38 cellular contexts compared by ENCODE assay signal in genomic region chrX:41459714-41460113, GRCh38. TPM values are rescaled to one million over a fixed set of nuclear protein-coding genes. Genes with fewer than 3 reads are reported as not detected.
"Had no signal": no experiment of that assay in that cellular context is flagged by ENCODE, and none has a peak within 500 bp of the region (broad histone marks: within the 10 kb centered on the region; RNA-seq: fewer than 3 reads in every experiment).

No MANE protein-coding gene starts in this region.

- DNase-seq: activated CD4-positive, alpha-beta memory T cell treated with anti-CD3 and anti-CD28 coated beads for 36 hours; activated CD4-positive, alpha-beta T cell treated with anti-CD3 and anti-CD28 coated beads for 36 hours; activated CD4-positive, alpha-beta T cell treated with anti-CD3 and anti-CD28 coated beads, Interleukin-2, amount 10 ng/mL, durations not matched to agents 24 days and 14 days; activated CD4-positive, CD25-positive, alpha-beta regulatory T cell; activated CD4-positive, CD25-positive, alpha-beta regulatory T cell treated with anti-CD3 and anti-CD28 coated beads, Interleukin-2, amount 50 U/mL, for 72 hours; activated CD8-positive, alpha-beta memory T cell treated with anti-CD3 and anti-CD28 coated beads, Interleukin-2, amount 10 ng/mL, durations not matched to agents 7 days and 5 days; activated CD8-positive, alpha-beta memory T cell treated with anti-CD3 and anti-CD28 coated beads, Interleukin-2, amount 50 U/mL, for 4 hours; activated CD8-positive, alpha-beta T cell treated with anti-CD3 and anti-CD28 coated beads, Interleukin-2, amount 10 ng/mL, durations not matched to agents 7 days and 5 days; activated effector memory CD4-positive, alpha-beta T cell treated with anti-CD3 and anti-CD28 coated beads, Interleukin-2, amount 50 U/mL, for 16 hours; activated naive CD4-positive, alpha-beta T cell treated with anti-CD3 and anti-CD28 coated beads for 36 hours; activated naive CD8-positive, alpha-beta T cell treated with anti-CD3 and anti-CD28 coated beads for 36 hours; activated naive CD8-positive, alpha-beta T cell treated with anti-CD3 and anti-CD28 coated beads, Interleukin-2, amount 50 U/mL, for 24 hours; activated T-cell treated with anti-CD3 and anti-CD28 coated beads, Interleukin-2, amount 50 U/mL, for 1 hour; activated T-cell treated with anti-CD3 and anti-CD28 coated beads, Interleukin-2, amount 50 U/mL, for 48 hours; amygdala; aorta; body of pancreas; caudate nucleus; cortex of kidney; dermis blood vessel endothelial cell; effector CD8-positive, alpha-beta T cell; esophagus squamous epithelium; foreskin keratinocyte; heart right ventricle; T-helper 17 cell; T1000 had no signal

- H3K4me1 ChIP-seq: adrenal gland, body of pancreas, esophagus squamous epithelium, foreskin keratinocyte, heart right ventricle had no signal

- ATAC-seq: activated CD4-positive, alpha-beta T cell treated with anti-CD3 and anti-CD28 coated beads for 36 hours; activated CD8-positive, alpha-beta memory T cell treated with anti-CD3 and anti-CD28 coated beads, Interleukin-2, amount 10 ng/mL, durations not matched to agents 7 days and 5 days; activated CD8-positive, alpha-beta T cell treated with anti-CD3 and anti-CD28 coated beads, Interleukin-2, amount 10 ng/mL, durations not matched to agents 7 days and 5 days; activated naive CD8-positive, alpha-beta T cell treated with anti-CD3 and anti-CD28 coated beads, Interleukin-2, amount 50 U/mL, for 24 hours; body of pancreas; foreskin keratinocyte; gastroesophageal sphincter; heart right ventricle; T-helper 17 cell had no signal

- H3K27me3 ChIP-seq: adrenal gland, body of pancreas, esophagus squamous epithelium, foreskin keratinocyte, gastroesophageal sphincter, hepatocyte had no signal

- H3K4me2 ChIP-seq: hepatocyte had no signal

- H3K9me3 ChIP-seq: adrenal gland, body of pancreas, esophagus squamous epithelium, gastroesophageal sphincter, heart right ventricle had no signal

- H3K27ac ChIP-seq: adrenal gland, body of pancreas, epithelial cell of prostate, esophagus squamous epithelium, foreskin keratinocyte, gastroesophageal sphincter, heart right ventricle, hepatocyte had no signal

- H3K4me3 ChIP-seq: adrenal gland, body of pancreas, esophagus squamous epithelium, gastroesophageal sphincter, heart right ventricle, hepatocyte had no signal

- H3K36me3 ChIP-seq: adrenal gland, esophagus squamous epithelium, gastroesophageal sphincter, heart right ventricle had no signal

- H2AFZ ChIP-seq: hepatocyte had no signal

- FAIRE-seq: colon, endometrium had no signal

RNA-seq across cellular contexts. Expression of gene NYX, which starts 12.6 kb away (rescaled TPM):
- total RNA-seq: activated CD4-positive, alpha-beta memory T cell treated with anti-CD3 and anti-CD28 coated beads for 36 hours; activated CD4-positive, alpha-beta T cell treated with anti-CD3 and anti-CD28 coated beads for 36 hours; activated CD4-positive, alpha-beta T cell treated with anti-CD3 and anti-CD28 coated beads, Interleukin-2, amount 10 ng/mL, durations not matched to agents 24 days and 14 days; activated CD8-positive, alpha-beta memory T cell treated with anti-CD3 and anti-CD28 coated beads for 36 hours; activated CD8-positive, alpha-beta memory T cell treated with anti-CD3 and anti-CD28 coated beads, Interleukin-2, amount 10 ng/mL, durations not matched to agents 7 days and 5 days; activated CD8-positive, alpha-beta T cell treated with anti-CD3 and anti-CD28 coated beads, Interleukin-2, amount 10 ng/mL, durations not matched to agents 7 days and 5 days; activated naive CD4-positive, alpha-beta T cell treated with anti-CD3 and anti-CD28 coated beads for 36 hours; activated naive CD8-positive, alpha-beta T cell treated with anti-CD3 and anti-CD28 coated beads for 36 hours; activated T-helper 1 cell treated with anti-CD3 and anti-CD28 coated beads, Interleukin-12 subunit alpha, Interleukin-12 subunit beta, Interleukin-2, Interleukin-4 antibody, amounts not matched to agents 30 ng/mL and 10 ng/mL and 1 ng/mL, durations not matched to agents 14 hours and 24 hours and 36 hours; activated T-helper 2 cell treated with anti-CD3 and anti-CD28 coated beads, Interferon-gamma antibody, Interleukin-2, Interleukin-4, amounts not matched to agents 10 μg/mL and 5 μg/mL and 100 μg/mL, durations not matched to agents 14 hours and 24 hours and 36 hours; adrenal gland; aorta; body of pancreas; chondrocyte; dermis blood vessel endothelial cell; endothelial cell of umbilical vein; esophagus squamous epithelium; foreskin keratinocyte; gastroesophageal sphincter; glomerular endothelial cell; heart right ventricle; hepatocyte; T-helper 17 cell had no signal
- polyA plus RNA-seq: adrenal gland, aorta, endothelial cell of umbilical vein, foreskin keratinocyte, heart right ventricle, hepatocyte had no signal
